11 cellular contexts compared by ENCODE assay signal in genomic region chr2:45962522-45962921, GRCh38.
DNase-seq lines count a peak whose midpoint lies in the region; ATAC-seq and TF ChIP-seq lines count a peak whose summit lies in the region.
"Had no signal": no experiment of that assay in that cellular context is flagged by ENCODE, and none has a peak within 500 bp of the region (broad histone marks: within the 10 kb centered on the region; RNA-seq: fewer than 3 reads in every experiment).

No MANE protein-coding gene starts in this region.

- DNase-seq in NCI-H1105 (lab: John Stamatoyannopoulos, UW) (peak; percentile 2), dorsolateral prefrontal cortex (peak in 9 of 10 donors; percentile 23 to 82 (median 51)), midbrain (lab: John Stamatoyannopoulos, UW) (peak; percentile 44), SW480 (ENCODE audit: low spot score) (no peak), NCI-H748 (lab: John Stamatoyannopoulos, UW; ENCODE audit: unreplicated experiment) (no peak)
- no peak for DNase-seq in NK-92 treated with Interleukin-12 subunit alpha and Interleukin-12 subunit beta, amount 100 ng/mL, for 24 hours (lab: John Stamatoyannopoulos, UW)
- DNase-seq: CD4-positive, CD25-positive, alpha-beta regulatory T cell; gastrocnemius medialis; NCI-H1048 had no signal

- H3K36me3 Mint-ChIP-seq in stimulated activated memory B cell treated with anti-CD40 and anti-IgM and Interleukin-4, amounts not matched to agents 10 μg/mL and 1 μg/mL and 100 μg/mL, for 72 hours, result no peaks in the 10 kb centered on the region
- H3K36me3 Mint-ChIP-seq: CD4-positive, CD25-positive, alpha-beta regulatory T cell had no signal

- H3K79me2 ChIP-seq in ACC112 (ENCODE audit: control insufficient read depth, insufficient read depth, low read length, unreplicated experiment), result no peaks in the 10 kb centered on the region

- no peak overlapping the region for H3K4me3 Mint-ChIP-seq in stimulated activated memory B cell treated with anti-CD40 and anti-IgM and Interleukin-4, amounts not matched to agents 10 μg/mL and 1 μg/mL and 100 μg/mL, for 72 hours
- H3K4me3 Mint-ChIP-seq: CD4-positive, CD25-positive, alpha-beta regulatory T cell had no signal

- peak overlapping the region; percentile 75 for H3K27ac ChIP-seq in ACC112 (ENCODE audit: low read depth, low read length)
- H3K27ac ChIP-seq in dorsolateral prefrontal cortex, result peak overlapping the region in 24 of 59 donors; percentile 1 to 69 (median 30)

- no peak overlapping the region for H2AFZ ChIP-seq in ACC112 (ENCODE audit: low read length, unreplicated experiment)

- no peak overlapping the region for H3K27ac Mint-ChIP-seq in stimulated activated memory B cell treated with anti-CD40 and anti-IgM and Interleukin-4, amounts not matched to agents 10 μg/mL and 1 μg/mL and 100 μg/mL, for 72 hours
- H3K27ac Mint-ChIP-seq: CD4-positive, CD25-positive, alpha-beta regulatory T cell had no signal

- intact Hi-C loops in dorsolateral prefrontal cortex (cut with DNase I), result no loop called here

- H3K27me3 Mint-ChIP-seq in stimulated activated memory B cell treated with anti-CD40 and anti-IgM and Interleukin-4, amounts not matched to agents 10 μg/mL and 1 μg/mL and 100 μg/mL, for 72 hours, result no peaks in the 10 kb centered on the region
- H3K27me3 Mint-ChIP-seq: CD4-positive, CD25-positive, alpha-beta regulatory T cell had no signal

- peaks cover 47% of the 10 kb centered on the region for H3K4me1 Mint-ChIP-seq in stimulated activated memory B cell treated with anti-CD40 and anti-IgM and Interleukin-4, amounts not matched to agents 10 μg/mL and 1 μg/mL and 100 μg/mL, for 72 hours

- ATAC-seq in stimulated activated memory B cell treated with anti-CD40 and anti-IgM and Interleukin-4, amounts not matched to agents 10 μg/mL and 1 μg/mL and 100 μg/mL, for 72 hours, result no peak

- peaks cover 41% of the 10 kb centered on the region for H3K4me1 ChIP-seq in ACC112 (ENCODE audit: control insufficient read depth, insufficient read depth, low read length, unreplicated experiment)

- H3K4me3 ChIP-seq in ACC112 (ENCODE audit: low read depth, low read length) (peak overlapping the region; percentile 27), dorsolateral prefrontal cortex (peak overlapping the region in 1 of 59 donors; percentile 13)

- H3K27me3 ChIP-seq in ACC112 (ENCODE audit: insufficient read depth, low read length) (no peaks in the 10 kb centered on the region), dorsolateral prefrontal cortex (no peaks in the 10 kb centered on the region)
- H3K27me3 ChIP-seq: gastrocnemius medialis had no signal

- H3K9me3 Mint-ChIP-seq in stimulated activated memory B cell treated with anti-CD40 and anti-IgM and Interleukin-4, amounts not matched to agents 10 μg/mL and 1 μg/mL and 100 μg/mL, for 72 hours, result no peaks in the 10 kb centered on the region

- TF ChIP-seq CTCF in dorsolateral prefrontal cortex (IDR thresholded peaks at IDR 0.05 in 54 of 56, conservative IDR thresholded peaks at IDR 0.05 in 2 of 56; ENCODE audit: low read depth in 1 of 56, partially characterized antibody in 56 of 56), result no peak

- H3K36me3 ChIP-seq in ACC112 (ENCODE audit: insufficient read depth, low read length), result no peaks in the 10 kb centered on the region
- H3K36me3 ChIP-seq: gastrocnemius medialis had no signal

Comparison
In these comparisons a context has a peak if more than half of its experiments do, and no peak if none do; other contexts are left out.
1. DNase-seq: peak in NCI-H1105 (single experiment), dorsolateral prefrontal cortex (9 of 10) and midbrain (single experiment); none in SW480 (single experiment), NK-92 treated with Interleukin-12 subunit alpha and Interleukin-12 subunit beta, amount 100 ng/mL, for 24 hours (single experiment) and NCI-H748 (single experiment).